In the genomic region with DNA sequence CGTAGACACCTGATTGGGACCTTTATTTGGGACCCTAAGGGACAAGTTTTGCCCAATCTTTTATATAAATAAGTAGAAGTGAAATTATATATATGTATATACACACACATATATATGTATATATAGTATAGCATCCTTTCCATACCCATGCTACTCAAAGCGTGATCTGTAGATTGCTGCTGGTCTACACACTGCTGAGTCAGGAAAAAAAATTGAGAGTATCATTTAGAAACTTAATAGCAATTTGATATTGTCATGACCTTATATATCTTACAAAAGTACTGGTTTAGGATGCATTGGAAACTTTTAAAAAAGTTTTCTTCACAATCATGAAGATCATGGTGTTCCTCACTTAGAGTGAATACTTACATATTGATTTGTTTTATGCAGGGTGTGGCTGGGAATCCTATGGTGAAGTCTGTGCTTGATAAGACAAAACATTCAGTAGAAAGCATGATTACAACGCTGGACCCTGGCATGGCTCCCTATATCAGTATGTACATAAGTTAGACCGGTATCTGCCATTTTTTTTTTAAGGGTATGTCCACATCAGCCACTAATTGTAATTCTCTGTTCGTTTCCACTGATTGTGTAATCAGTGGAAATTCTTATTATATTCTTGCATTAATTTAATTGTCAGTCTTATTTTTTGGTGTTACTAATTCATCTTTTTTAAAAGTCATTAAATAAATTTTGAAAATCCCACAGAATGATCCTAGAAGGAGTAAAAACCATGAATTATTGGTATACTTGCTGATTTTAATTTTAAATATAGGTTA, we compare ENCODE assay signal across 24 cellular contexts.
"Had no signal": no experiment of that assay in that cellular context is flagged by ENCODE, and none has a peak within 500 bp of the region (broad histone marks: within the 10 kb centered on the region; RNA-seq: fewer than 3 reads in every experiment).

No MANE protein-coding gene starts in this region.

- H3K27ac ChIP-seq: colonic mucosa, dorsolateral prefrontal cortex, esophagus squamous epithelium, gastrocnemius medialis, heart right ventricle, left lung, lower lobe of right lung had no signal

- H3K27me3 ChIP-seq: colonic mucosa, dorsolateral prefrontal cortex, esophagus squamous epithelium, gastrocnemius medialis, heart right ventricle, left lung had no signal

- FAIRE-seq: endothelial cell of umbilical vein, keratinocyte had no signal

- H3K4me1 ChIP-seq: colonic mucosa, esophagus squamous epithelium, gastrocnemius medialis, heart right ventricle, left lung, lower lobe of right lung had no signal

- H3K4me3 ChIP-seq: colonic mucosa, dorsolateral prefrontal cortex, esophagus squamous epithelium, gastrocnemius medialis, heart right ventricle, left lung, lower lobe of right lung, mucosa of descending colon had no signal

- ATAC-seq: esophagus mucosa; gastrocnemius medialis; heart right ventricle; left cardiac atrium; left lung; left ventricle myocardium superior; lower lobe of right lung; mucosa of descending colon; naive thymus-derived CD8-positive, alpha-beta T cell had no signal

- DNase-seq: colonic mucosa; cortex of kidney; dorsolateral prefrontal cortex; effector CD4-positive, alpha-beta T cell; effector memory CD4-positive, alpha-beta T cell; esophagus squamous epithelium; foreskin fibroblast; foreskin melanocyte; gastrocnemius medialis; glutamatergic neuron; head of caudate nucleus; heart right ventricle; hippocampal formation; left cardiac atrium; left lung; left ventricle myocardium superior; lower lobe of right lung; mesenchymal stem cell; mucosa of descending colon; naive B cell; naive thymus-derived CD8-positive, alpha-beta T cell had no signal

- H3K9me3 ChIP-seq: colonic mucosa, esophagus squamous epithelium, gastrocnemius medialis, heart right ventricle, left lung, lower lobe of right lung, mucosa of descending colon had no signal
